Comparison of ENCODE assay signal across 8 cellular contexts in the genomic region with DNA sequence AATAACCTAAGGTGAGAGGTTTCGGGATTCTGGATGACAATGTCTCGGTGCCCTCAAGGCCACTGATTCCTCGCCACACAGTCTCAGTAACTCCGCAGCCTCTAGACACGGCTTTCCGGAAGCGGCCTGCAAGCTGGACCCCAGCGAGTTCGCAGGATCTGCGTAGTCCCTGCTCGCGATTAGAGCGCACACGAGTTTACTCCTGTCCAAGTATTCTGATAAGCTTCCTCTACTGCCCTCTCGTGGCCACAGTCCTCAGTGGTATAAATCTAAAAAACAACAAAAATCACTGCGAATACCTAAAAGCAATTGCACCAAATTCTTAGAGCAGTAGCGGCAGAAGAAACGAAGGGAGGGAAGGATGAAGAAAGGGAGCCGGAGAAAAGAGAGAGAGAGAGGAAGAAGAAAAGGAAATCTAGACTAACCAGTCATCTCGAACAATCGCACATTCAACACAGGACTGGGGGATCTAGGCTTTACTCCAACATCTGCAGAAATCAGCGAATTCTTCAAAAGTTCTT.
DNase-seq lines count a peak whose midpoint lies in the region; ATAC-seq and FAIRE-seq lines count a peak whose summit lies in the region.

No MANE protein-coding gene starts in this region.

- DNase-seq in NCI-H345 treated with DMSO at 0.1 percent for 48 hours (lab: John Stamatoyannopoulos, UW; ENCODE audit: unreplicated experiment) (peak; percentile 86), kidney tubule cell (ENCODE audit: low spot score) (peak; percentile 90)
- peak; percentile 65 to 74 for DNase-seq in activated CD4-positive, alpha-beta T cell treated with anti-CD3 and anti-CD28 coated beads for 24 hours (ENCODE audit: low read depth in 2 of 2)
- DNase-seq in stimulated activated CD4-positive, alpha-beta T cell treated with anti-CD3 and anti-CD28 coated beads, Interleukin-1b, Interleukin-23, amount 100 ng/mL, for 24 hours (ENCODE audit: low read depth in 4 of 4, low spot score in 1 of 4), result peak; percentile 58 to 71 (median 68)

- FAIRE-seq in A204.1 (lab: Jason Lieb, UNC), result peak; percentile 84

- ATAC-seq in GM18517 (IDR thresholded peaks at IDR 0.05; ENCODE audit: unreplicated experiment) (peak; percentile 77), HG03196 (IDR thresholded peaks at IDR 0.05; ENCODE audit: unreplicated experiment) (peak; percentile 68)

- peak overlapping the region; percentile 72 for H3K27ac ChIP-seq in cingulate gyrus (ENCODE audit: low read depth, low read length)

Comparison
In these comparisons a context has a peak if more than half of its experiments do, and no peak if none do; other contexts are left out.
1. Peak in every context shown above with its lines: DNase-seq, ATAC-seq and H3K27ac ChIP-seq.